Comparison of ENCODE assay signal across 10 cellular contexts in genomic region chr2:237500681-237501424, GRCh38. TPM values are rescaled to one million over a fixed set of nuclear protein-coding genes. Genes with fewer than 3 reads are reported as not detected.
A peak's percentile ranks its signal among the peaks of the same experiment; 100 is the strongest.
DNase-seq lines count a peak whose midpoint lies in the region; ATAC-seq and TF ChIP-seq lines count a peak whose summit lies in the region.
"Had no signal": no experiment of that assay in that cellular context is flagged by ENCODE, and none has a peak within 500 bp of the region (broad histone marks: within the 10 kb centered on the region; RNA-seq: fewer than 3 reads in every experiment).

No MANE protein-coding gene starts in this region.

- H2BK12ac ChIP-seq in neuronal stem cell (ENCODE audit: low read length) = no peak overlapping the region

- peaks cover 33% of the 10 kb centered on the region for H3K27me3 Mint-ChIP-seq in activated CD4-positive, alpha-beta memory T cell treated with anti-CD3 and anti-CD28 coated beads, Interleukin-2, amount 10 ng/mL, durations not matched to agents 7 days and 5 days

- H3K36me3 ChIP-seq in neuronal stem cell (replicated peaks in 1 of 2; ENCODE audit: control insufficient read depth in 2 of 2, insufficient read depth in 2 of 2, low read length in 2 of 2) = no peaks in the 10 kb centered on the region

- H3K18ac ChIP-seq in neuronal stem cell (ENCODE audit: low read length) = no peak overlapping the region

- ATAC-seq in GM21619 (IDR thresholded peaks at IDR 0.05; ENCODE audit: unreplicated experiment) = no peak

- no peak overlapping the region for H3K4me3 ChIP-seq in NB4 (ENCODE audit: low read depth, low read length)
- no peak overlapping the region for H3K4me3 ChIP-seq in neuronal stem cell (ENCODE audit: low read length in 2 of 2)
- H3K4me3 ChIP-seq: heart right ventricle had no signal

- POLR2A ChIA-PET in activated CD4-positive, alpha-beta memory T cell treated with anti-CD3 and anti-CD28 coated beads, Interleukin-2, amount 10 ng/mL, durations not matched to agents 7 days and 5 days (lab: Charles Lee) = no interaction called here

- H4K91ac ChIP-seq in neuronal stem cell (ENCODE audit: low read depth, low read length, poor library complexity) = no peak overlapping the region

- no peak overlapping the region for H2AK5ac ChIP-seq in neuronal stem cell (ENCODE audit: low read depth, low read length)

- no peak overlapping the region for H3K27ac Mint-ChIP-seq in activated CD4-positive, alpha-beta memory T cell treated with anti-CD3 and anti-CD28 coated beads, Interleukin-2, amount 10 ng/mL, durations not matched to agents 7 days and 5 days

- no peaks in the 10 kb centered on the region for H3K9me3 Mint-ChIP-seq in activated CD4-positive, alpha-beta memory T cell treated with anti-CD3 and anti-CD28 coated beads, Interleukin-2, amount 10 ng/mL, durations not matched to agents 7 days and 5 days

- no peak overlapping the region for H3K23ac ChIP-seq in neuronal stem cell (ENCODE audit: low read depth, low read length, poor library complexity)

- H3K14ac ChIP-seq in neuronal stem cell (ENCODE audit: low read length) = no peak overlapping the region

- no peak for TF ChIP-seq CTCF in NB4 (IDR thresholded peaks at IDR 0.05; ENCODE audit: low read depth, low read length)

- no peak overlapping the region for H3K27ac ChIP-seq in neuronal stem cell (replicated peaks; ENCODE audit: low read length)
- H3K27ac ChIP-seq: heart right ventricle had no signal

- no peak for TF ChIP-seq POLR2A in NB4 (IDR thresholded peaks at IDR 0.05; ENCODE audit: extremely low read depth, insufficient read length)

- H4K8ac ChIP-seq in neuronal stem cell (ENCODE audit: low read depth, low read length) = no peak overlapping the region

- DNase-seq in EH (ENCODE audit: low read depth) = peak; percentile 100
- DNase-seq in NB4 (ENCODE audit: low read depth) = peak; percentile 87
- DNase-seq in dedifferentiated amniotic fluid mesenchymal stem cell (ENCODE audit: extremely low spot score) = peak; percentile 81
- no peak for DNase-seq in neuronal stem cell (ENCODE audit: low spot score)
- DNase-seq in NCI-H187 (lab: John Stamatoyannopoulos, UW) = no peak
- no peak for DNase-seq in activated CD4-positive, CD25-positive, alpha-beta regulatory T cell treated with anti-CD3 and anti-CD28 coated beads, Interleukin-2, amount 50 U/mL, for 72 hours
- DNase-seq in activated CD4-positive, alpha-beta memory T cell treated with anti-CD3 and anti-CD28 coated beads, Interleukin-2, amount 10 ng/mL, durations not matched to agents 7 days and 5 days = no peak
- DNase-seq: heart right ventricle, NCI-H1048 had no signal

- H2BK120ac ChIP-seq in neuronal stem cell (ENCODE audit: low read depth, low read length) = no peak overlapping the region

- H3K27me3 ChIP-seq in neuronal stem cell (ENCODE audit: control insufficient read depth in 3 of 3, insufficient read depth in 3 of 3, low read depth in 1 of 3, low read length in 3 of 3) = no peaks in the 10 kb centered on the region

- H3K36me3 Mint-ChIP-seq in activated CD4-positive, alpha-beta memory T cell treated with anti-CD3 and anti-CD28 coated beads, Interleukin-2, amount 10 ng/mL, durations not matched to agents 7 days and 5 days (ENCODE audit: low read depth) = no peaks in the 10 kb centered on the region

- no peak overlapping the region for H2BK15ac ChIP-seq in neuronal stem cell (ENCODE audit: low read length)

- no peak overlapping the region for H2BK5ac ChIP-seq in neuronal stem cell (ENCODE audit: low read length)

- H3K4me1 Mint-ChIP-seq in activated CD4-positive, alpha-beta memory T cell treated with anti-CD3 and anti-CD28 coated beads, Interleukin-2, amount 10 ng/mL, durations not matched to agents 7 days and 5 days = peaks cover 6% of the 10 kb centered on the region

- peaks cover 0 to 4% of the 10 kb centered on the region in 2 donors for H3K4me1 ChIP-seq in neuronal stem cell (ENCODE audit: control insufficient read depth in 2 of 2, insufficient read depth in 1 of 2, low read depth in 1 of 2, low read length in 2 of 2)

- no peak overlapping the region for H3K4ac ChIP-seq in neuronal stem cell (ENCODE audit: low read length)

- WGBS in neuronal stem cell (ENCODE audit: extremely low coverage in 2 of 2, insufficient read length in 2 of 2, insufficient replicate concordance in 1 of 2), 2 donors = no CpG with 5 or more reads among the region's 13 CpGs

- no peaks in the 10 kb centered on the region for H3K9me3 ChIP-seq in neuronal stem cell (replicated peaks in 1 of 2; ENCODE audit: control insufficient read depth in 2 of 2, insufficient read depth in 1 of 2, low read depth in 1 of 2, low read length in 2 of 2)
- H3K9me3 ChIP-seq: heart right ventricle had no signal

- H2AFZ ChIP-seq in neuronal stem cell (ENCODE audit: low read length) = peak overlapping the region; percentile 21

- no peak overlapping the region for H3K9ac ChIP-seq in neuronal stem cell (ENCODE audit: low read depth, low read length, poor library complexity)

- H3K79me1 ChIP-seq in neuronal stem cell (ENCODE audit: low read depth, low read length) = no peaks in the 10 kb centered on the region

- H3K4me3 Mint-ChIP-seq in activated CD4-positive, alpha-beta memory T cell treated with anti-CD3 and anti-CD28 coated beads, Interleukin-2, amount 10 ng/mL, durations not matched to agents 7 days and 5 days = no peak overlapping the region

- H3K4me2 ChIP-seq in neuronal stem cell (ENCODE audit: insufficient read depth, low read length, poor library complexity, severe bottlenecking) = no peak overlapping the region

- CTCF ChIA-PET in activated CD4-positive, alpha-beta memory T cell treated with anti-CD3 and anti-CD28 coated beads, Interleukin-2, amount 10 ng/mL, durations not matched to agents 7 days and 5 days (lab: Charles Lee) = interaction anchor here (0.6 to 2.2 kb wide), 4 partner anchors 12 to 391 kb away, joined by 3 to 11 read pairs (median 4); no protein-coding TSS in a partner anchor

RNA-seq across cellular contexts. Expression of gene MLPH, which starts 13.8 kb away (rescaled TPM):
- polyA plus RNA-seq in neuronal stem cell (2013, experiment 1 of 2) = 0.03 TPM
- polyA plus RNA-seq in neuronal stem cell (2013, experiment 2 of 2) = 0.08 TPM
- not detected for total RNA-seq in activated CD4-positive, alpha-beta memory T cell treated with anti-CD3 and anti-CD28 coated beads, Interleukin-2, amount 10 ng/mL, durations not matched to agents 7 days and 5 days

Comparison
In these comparisons a context has a peak if more than half of its experiments do, and no peak if none do; other contexts are left out.
1. DNase-seq: peak in EH (single experiment), NB4 (single experiment) and dedifferentiated amniotic fluid mesenchymal stem cell (single experiment); none in neuronal stem cell (single experiment), NCI-H187 (0 of 2), activated CD4-positive, CD25-positive, alpha-beta regulatory T cell treated with anti-CD3 and anti-CD28 coated beads, Interleukin-2, amount 50 U/mL, for 72 hours (single experiment) and activated CD4-positive, alpha-beta memory T cell treated with anti-CD3 and anti-CD28 coated beads, Interleukin-2, amount 10 ng/mL, durations not matched to agents 7 days and 5 days (single experiment).